In genomic region chr2:202377308-202377736, GRCh38 we compare ENCODE assay signal across 8 cellular contexts.
DNase-seq lines count a peak whose midpoint lies in the region; ATAC-seq and TF ChIP-seq lines count a peak whose summit lies in the region.

No MANE protein-coding gene starts in this region.

- H3K9me3 ChIP-seq in RWPE2 (ENCODE audit: severe bottlenecking), result no peaks in the 10 kb centered on the region

- peak; percentile 26 for DNase-seq in GM10266 (ENCODE audit: extremely low spot score)
- DNase-seq in RWPE2 (ENCODE audit: low spot score), result no peak
- DNase-seq in caudate nucleus (lab: John Stamatoyannopoulos, UW), result peak in 45 of 61 donors; percentile 6 to 71 (median 35)
- peak; percentile 29 for DNase-seq in kidney glomerular epithelial cell (lab: John Stamatoyannopoulos, UW)
- peak; percentile 25 to 26 for DNase-seq in stimulated activated CD4-positive, alpha-beta T cell treated with anti-CD3 and anti-CD28 coated beads, Interleukin-2, amount 100 ng/mL, for 24 hours

- peak overlapping the region; percentile 92 for H3K27ac ChIP-seq in 22Rv1
- H3K27ac ChIP-seq in RWPE2 (ENCODE audit: poor library complexity, severe bottlenecking), result peak overlapping the region; percentile 88
- H3K27ac ChIP-seq in caudate nucleus (ENCODE audit: low read depth, low read length), result peak overlapping the region; percentile 89

- no peaks in the 10 kb centered on the region for H3K4me1 ChIP-seq in RWPE2 (ENCODE audit: insufficient read depth, poor library complexity, severe bottlenecking)

- peak overlapping the region; percentile 73 for H3K4me3 ChIP-seq in RWPE2 (ENCODE audit: severe bottlenecking)

- peak; percentile 22 for ATAC-seq in RWPE2 (ENCODE audit: low read depth)
- ATAC-seq in HG03045 (IDR thresholded peaks at IDR 0.05; ENCODE audit: unreplicated experiment), result no peak
- no peak for ATAC-seq in HG02885 (IDR thresholded peaks at IDR 0.05; ENCODE audit: poor library complexity, unreplicated experiment)

- no peaks in the 10 kb centered on the region for H3K36me3 ChIP-seq in RWPE2 (ENCODE audit: low read depth)

- no peaks in the 10 kb centered on the region for H3K27me3 ChIP-seq in RWPE2 (ENCODE audit: insufficient read depth, poor library complexity, severe bottlenecking)

- TF ChIP-seq CTCF in 22Rv1 (IDR thresholded peaks at IDR 0.05) (no peak), GM10266 (IDR thresholded peaks at IDR 0.05; ENCODE audit: control insufficient read depth, insufficient read depth, low read depth, missing control alignments) (no peak), RWPE2 (IDR thresholded peaks at IDR 0.05; ENCODE audit: poor library complexity, severe bottlenecking) (no peak)
